Comparison of ENCODE assay signal across 8 cellular contexts in genomic region chr2:203804070-203804469, GRCh38.
A peak's percentile ranks its signal among the peaks of the same experiment; 100 is the strongest.
DNase-seq lines count a peak whose midpoint lies in the region; ATAC-seq and TF ChIP-seq lines count a peak whose summit lies in the region.

No MANE protein-coding gene starts in this region.

- 43 to 74% methylated on average over 4 of the region's 4 CpGs for WGBS in sigmoid colon, 2 donors

- H3K27me3 Mint-ChIP-seq in natural killer cell treated with Interleukin-12 subunit alpha and Interleukin-12 subunit beta and Interleukin-15 and Interleukin-18, amount 100 ng/mL, for 72 hours, result peaks cover 9 to 16% of the 10 kb centered on the region in 2 donors

- no peak overlapping the region for H3K27ac ChIP-seq in sigmoid colon

- H3K4me3 Mint-ChIP-seq in natural killer cell treated with Interleukin-12 subunit alpha and Interleukin-12 subunit beta and Interleukin-15 and Interleukin-18, amount 100 ng/mL, for 72 hours, result peak overlapping the region; percentile 76

- TF ChIP-seq CTCF in astrocyte of the spinal cord (IDR thresholded peaks at IDR 0.05; ENCODE audit: low read depth, low read length), result no peak
- TF ChIP-seq CTCF in sigmoid colon (IDR thresholded peaks at IDR 0.05), result no peak

- peaks cover 0 to 5% (median 2%) of the 10 kb centered on the region in 4 donors for H3K9me3 ChIP-seq in sigmoid colon

- peaks cover 2% of the 10 kb centered on the region for H3K9me3 Mint-ChIP-seq in natural killer cell treated with Interleukin-12 subunit alpha and Interleukin-12 subunit beta and Interleukin-15 and Interleukin-18, amount 100 ng/mL, for 72 hours

- H3K4me1 ChIP-seq in sigmoid colon, result peaks cover 0 to 8% (median 0%) of the 10 kb centered on the region in 4 donors

- TF ChIP-seq POLR2A in sigmoid colon (IDR thresholded peaks at IDR 0.05), result no peak

- H3K36me3 ChIP-seq in sigmoid colon, result no peaks in the 10 kb centered on the region

- no peaks in the 10 kb centered on the region for H3K27me3 ChIP-seq in sigmoid colon

- H3K27ac Mint-ChIP-seq in natural killer cell treated with Interleukin-12 subunit alpha and Interleukin-12 subunit beta and Interleukin-15 and Interleukin-18, amount 100 ng/mL, for 72 hours, result peak overlapping the region; percentile 68 to 69

- H3K4me3 ChIP-seq in astrocyte of the spinal cord (ENCODE audit: low read depth, low read length) (no peak overlapping the region), sigmoid colon (no peak overlapping the region)

- peaks cover 37 to 61% of the 10 kb centered on the region in 2 donors for H3K4me1 Mint-ChIP-seq in natural killer cell treated with Interleukin-12 subunit alpha and Interleukin-12 subunit beta and Interleukin-15 and Interleukin-18, amount 100 ng/mL, for 72 hours (ENCODE audit: low read depth in 2 of 2)

- peaks cover 19% of the 10 kb centered on the region for H3K36me3 Mint-ChIP-seq in natural killer cell treated with Interleukin-12 subunit alpha and Interleukin-12 subunit beta and Interleukin-15 and Interleukin-18, amount 100 ng/mL, for 72 hours

- no peak for TF ChIP-seq EP300 in sigmoid colon (IDR thresholded peaks at IDR 0.05)

- intact Hi-C loops in sigmoid colon (cut with DNase I), result no loop called here

- DNase-seq in AG08395 (ENCODE audit: low spot score) (peak; percentile 94), M059J (ENCODE audit: low read depth) (peak; percentile 98), astrocyte of the spinal cord (ENCODE audit: low read depth, low spot score) (peak; percentile 99), OCI-M2 (lab: John Stamatoyannopoulos, UW; ENCODE audit: unreplicated experiment) (no peak), sigmoid colon (no peak), T-helper 9 cell (no peak)
- peak; percentile 74 for DNase-seq in natural killer cell treated with Interleukin-12 subunit alpha and Interleukin-12 subunit beta and Interleukin-15 and Interleukin-18, amount 100 ng/mL, for 72 hours (ENCODE audit: low spot score)

- in situ Hi-C loops in astrocyte of the spinal cord (cut with HindIII; ENCODE audit: low sequenced_read_pairs), result no loop called here

- peak; percentile 69 to 81 for ATAC-seq in natural killer cell treated with Interleukin-12 subunit alpha and Interleukin-12 subunit beta and Interleukin-15 and Interleukin-18, amount 100 ng/mL, for 72 hours
- ATAC-seq in GM19397 (IDR thresholded peaks at IDR 0.05; ENCODE audit: unreplicated experiment), result no peak

Comparison
In these comparisons a context has a peak if more than half of its experiments do, and no peak if none do; other contexts are left out.
1. DNase-seq: peak in AG08395 (single experiment), M059J (single experiment), astrocyte of the spinal cord (single experiment) and natural killer cell treated with Interleukin-12 subunit alpha and Interleukin-12 subunit beta and Interleukin-15 and Interleukin-18, amount 100 ng/mL, for 72 hours (single experiment); none in OCI-M2 (single experiment), sigmoid colon (single experiment) and T-helper 9 cell (single experiment).